Comparison of ENCODE assay signal across 12 cellular contexts in genomic region chr20:57618766-57619052, GRCh38. TPM values are rescaled to one million over a fixed set of nuclear protein-coding genes. Genes with fewer than 3 reads are reported as not detected.
A peak's percentile ranks its signal among the peaks of the same experiment; 100 is the strongest.
DNase-seq lines count a peak whose midpoint lies in the region; ATAC-seq and TF ChIP-seq lines count a peak whose summit lies in the region.
"Had no signal": no experiment of that assay in that cellular context is flagged by ENCODE, and none has a peak within 500 bp of the region (broad histone marks: within the 10 kb centered on the region; RNA-seq: fewer than 3 reads in every experiment).

No MANE protein-coding gene starts in this region.

- H3K36me3 Mint-ChIP-seq in activated CD4-positive, alpha-beta T cell treated with anti-CD3 and anti-CD28 coated beads for 36 hours (ENCODE audit: low read depth) = peaks cover 3% of the 10 kb centered on the region
- H3K36me3 Mint-ChIP-seq in activated naive CD8-positive, alpha-beta T cell treated with anti-CD3 and anti-CD28 coated beads, Interleukin-2, amount 50 U/mL, for 24 hours (ENCODE audit: low read depth) = peaks cover 4% of the 10 kb centered on the region
- no peaks in the 10 kb centered on the region for H3K36me3 Mint-ChIP-seq in nephron progenitor cell (ENCODE audit: low read depth)

- peak overlapping the region in 18 of 21 experiments; percentile 14 to 89 (median 67) for H3K27ac ChIP-seq in skin epidermis
- H3K27ac ChIP-seq: VCaP had no signal

- DNase-seq in activated CD4-positive, alpha-beta T cell treated with anti-CD3 and anti-CD28 coated beads for 36 hours = no peak
- no peak for DNase-seq in activated CD4-positive, alpha-beta T cell treated with anti-CD3 and anti-CD28 coated beads, Interleukin-2, amount 50 U/mL, for 48 hours
- no peak for DNase-seq in activated naive CD8-positive, alpha-beta T cell treated with anti-CD3 and anti-CD28 coated beads, Interleukin-2, amount 50 U/mL, for 24 hours
- DNase-seq in stimulated activated CD4-positive, alpha-beta T cell treated with anti-CD3 and anti-CD28 coated beads, Interleukin-4, amount 100 ng/mL, for 24 hours = no peak
- DNase-seq in nephron progenitor cell = no peak
- DNase-seq: NCI-H446 had no signal

- peak overlapping the region; percentile 92 for H3K27ac Mint-ChIP-seq in activated CD4-positive, alpha-beta T cell treated with anti-CD3 and anti-CD28 coated beads for 36 hours
- H3K27ac Mint-ChIP-seq in activated naive CD8-positive, alpha-beta T cell treated with anti-CD3 and anti-CD28 coated beads, Interleukin-2, amount 50 U/mL, for 24 hours = peak overlapping the region; percentile 90
- no peak overlapping the region for H3K27ac Mint-ChIP-seq in nephron progenitor cell

- TF ChIP-seq CTCF in nephron progenitor cell (IDR thresholded peaks at IDR 0.05) = no peak

- ATAC-seq in activated CD4-positive, alpha-beta T cell treated with anti-CD3 and anti-CD28 coated beads for 36 hours = no peak
- ATAC-seq in HG03378 (IDR thresholded peaks at IDR 0.05; ENCODE audit: unreplicated experiment) (peak; percentile 0), HG03354 (IDR thresholded peaks at IDR 0.05; ENCODE audit: poor library complexity, severe bottlenecking, unreplicated experiment) (no peak)
- ATAC-seq in activated naive CD8-positive, alpha-beta T cell treated with anti-CD3 and anti-CD28 coated beads, Interleukin-2, amount 50 U/mL, for 24 hours = no peak

- no peaks in the 10 kb centered on the region for H3K9me3 Mint-ChIP-seq in activated CD4-positive, alpha-beta T cell treated with anti-CD3 and anti-CD28 coated beads for 36 hours (ENCODE audit: low read depth)
- no peaks in the 10 kb centered on the region for H3K9me3 Mint-ChIP-seq in activated naive CD8-positive, alpha-beta T cell treated with anti-CD3 and anti-CD28 coated beads, Interleukin-2, amount 50 U/mL, for 24 hours
- peaks cover 1% of the 10 kb centered on the region for H3K9me3 Mint-ChIP-seq in nephron progenitor cell

- H3K27me3 Mint-ChIP-seq in activated CD4-positive, alpha-beta T cell treated with anti-CD3 and anti-CD28 coated beads for 36 hours = peaks cover 7% of the 10 kb centered on the region
- no peaks in the 10 kb centered on the region for H3K27me3 Mint-ChIP-seq in activated naive CD8-positive, alpha-beta T cell treated with anti-CD3 and anti-CD28 coated beads, Interleukin-2, amount 50 U/mL, for 24 hours
- H3K27me3 Mint-ChIP-seq in nephron progenitor cell (ENCODE audit: low read depth, poor library complexity) = peaks cover 54% of the 10 kb centered on the region

- POLR2A ChIA-PET in activated CD4-positive, alpha-beta T cell treated with anti-CD3 and anti-CD28 coated beads for 36 hours (lab: Charles Lee) = interaction anchor here (0.7 to 3.9 kb wide), 3 partner anchors 10 to 227 kb away, joined by 4 to 57 read pairs (median 5); no protein-coding TSS in a partner anchor

- H3K4me1 Mint-ChIP-seq in activated CD4-positive, alpha-beta T cell treated with anti-CD3 and anti-CD28 coated beads for 36 hours = peaks cover 58% of the 10 kb centered on the region
- H3K4me1 Mint-ChIP-seq in activated naive CD8-positive, alpha-beta T cell treated with anti-CD3 and anti-CD28 coated beads, Interleukin-2, amount 50 U/mL, for 24 hours = peaks cover 59% of the 10 kb centered on the region
- peaks cover 8% of the 10 kb centered on the region for H3K4me1 Mint-ChIP-seq in nephron progenitor cell

- peak overlapping the region in 3 of 7 experiments; percentile 9 to 28 (median 12) for H3K4me3 ChIP-seq in skin epidermis

- intact Hi-C loops in activated CD4-positive, alpha-beta T cell treated with anti-CD3 and anti-CD28 coated beads for 36 hours (cut with DNase I, micrococcal nuclease) = loop anchor here (1.0 to 10.0 kb wide), 13 partner anchors 10 to 1196 kb away; partner anchors contain the start of genes PMEPA1 (in 1 of the 2), RBM38 (in 1 of the 2) and STX16 (in 1 of the 2)

- peak overlapping the region; percentile 65 for H3K4me3 Mint-ChIP-seq in activated CD4-positive, alpha-beta T cell treated with anti-CD3 and anti-CD28 coated beads for 36 hours
- H3K4me3 Mint-ChIP-seq in activated naive CD8-positive, alpha-beta T cell treated with anti-CD3 and anti-CD28 coated beads, Interleukin-2, amount 50 U/mL, for 24 hours = peak overlapping the region; percentile 71
- H3K4me3 Mint-ChIP-seq in nephron progenitor cell = no peak overlapping the region

- CTCF ChIA-PET in activated CD4-positive, alpha-beta T cell treated with anti-CD3 and anti-CD28 coated beads for 36 hours (lab: Charles Lee) = interaction anchor here (0.6 to 2.8 kb wide), 12 partner anchors 10 to 616 kb away, joined by 3 to 18 read pairs (median 3); no protein-coding TSS in a partner anchor

RNA-seq across cellular contexts. Expression of gene ZBP1, which starts 1.5 kb away (rescaled TPM):
- 1 to 10 TPM in 1 of 2 experiments, under 1 TPM in 1; 0.30 to 1.4 TPM for total RNA-seq in activated CD4-positive, alpha-beta T cell treated with anti-CD3 and anti-CD28 coated beads for 36 hours
- total RNA-seq: dermis microvascular lymphatic vessel endothelial cell, frontal cortex had no signal

RNA-seq across cellular contexts. Expression of gene PCK1, which starts 57.8 kb away (rescaled TPM):
- total RNA-seq in activated CD4-positive, alpha-beta T cell treated with anti-CD3 and anti-CD28 coated beads for 36 hours = not detected
- total RNA-seq: dermis microvascular lymphatic vessel endothelial cell had no signal
